1 cellular context compared by ENCODE assay signal in genomic region chr21:44636209-44637017, GRCh38.
TF ChIP-seq lines count a peak whose summit lies in the region.

No MANE protein-coding gene starts in this region.

TF ChIP-seq in IMR-90, 13 proteins besides CTCF, POLR2A, EP300 and RAD21:
- TF ChIP-seq FOS (IDR thresholded peaks at IDR 0.05; ENCODE audit: low read depth, low read length) (no peak), MXI1 (IDR thresholded peaks at IDR 0.05; ENCODE audit: borderline replicate concordance, low read depth, low read length) (no peak), USF2 (IDR thresholded peaks at IDR 0.05; ENCODE audit: low read depth, low read length) (no peak), CHD1 (IDR thresholded peaks at IDR 0.05; ENCODE audit: low read depth, low read length) (no peak), NFE2L2 (IDR thresholded peaks at IDR 0.05; ENCODE audit: low read depth, low read length) (no peak), ELK1 (IDR thresholded peaks at IDR 0.05; ENCODE audit: borderline replicate concordance, low read depth, low read length) (no peak), BHLHE40 (IDR thresholded peaks at IDR 0.05; ENCODE audit: low read depth, low read length) (no peak), SMC3 (IDR thresholded peaks at IDR 0.05; ENCODE audit: low read depth, low read length) (no peak), CEBPB (IDR thresholded peaks at IDR 0.05; ENCODE audit: low read depth, low read length) (no peak)
